ENCODE assay signal across 32 cellular contexts in the genomic region with DNA sequence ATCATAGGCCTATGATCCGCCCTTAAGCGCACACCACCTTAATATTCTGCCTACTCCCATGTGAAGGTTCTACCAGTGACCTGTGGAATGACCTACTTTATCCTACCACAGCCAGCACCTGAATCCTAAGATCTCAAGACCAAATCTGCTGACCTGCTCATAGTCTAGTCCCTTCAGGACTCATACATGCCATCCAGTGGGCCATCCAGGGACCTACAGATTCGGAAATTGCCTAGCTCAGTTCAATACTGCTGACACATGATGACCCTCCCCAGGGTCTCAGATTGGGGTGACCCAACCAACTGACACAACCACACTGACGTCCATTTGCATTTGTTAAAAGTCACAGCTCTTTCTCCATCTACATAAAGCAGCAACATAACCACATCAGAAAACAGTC.
DNase-seq lines count a peak whose midpoint lies in the region; ATAC-seq and TF ChIP-seq lines count a peak whose summit lies in the region.
"Had no signal": no experiment of that assay in that cellular context is flagged by ENCODE, and none has a peak within 500 bp of the region (broad histone marks: within the 10 kb centered on the region; RNA-seq: fewer than 3 reads in every experiment).

No MANE protein-coding gene starts in this region.

- H3K36me3 Mint-ChIP-seq in H9 (ENCODE audit: insufficient read depth in 1 of 3, low read depth in 3 of 3) (no peaks in the 10 kb centered on the region; a peak in 2 of 7 replicates), endodermal cell (ENCODE audit: low read depth) (no peaks in the 10 kb centered on the region)
- H3K36me3 Mint-ChIP-seq in naive thymus-derived CD8-positive, alpha-beta T cell, result peaks cover 0 to 11% (median 0%) of the 10 kb centered on the region in 3 donors

- no peak overlapping the region for H2BK15ac ChIP-seq in H9 (ENCODE audit: low read depth, low read length)

- no peaks in the 10 kb centered on the region for H4K20me1 ChIP-seq in H9 (ENCODE audit: control insufficient read depth, insufficient read depth, insufficient read length)
- H4K20me1 ChIP-seq: BLaER1 treated with 17β-estradiol and CSF1 and Interleukin-3, amounts not matched to agents 10 nM and 100 nM had no signal

- WGBS in H9 (ENCODE audit: extremely low coverage, insufficient read length, low lambda C conversion rate), result no CpG with 5 or more reads among the region's 4 CpGs
- WGBS in endodermal cell (ENCODE audit: insufficient coverage in 1 of 2, insufficient read length in 1 of 2), 2 experiments, result 89 to 94% methylated on average over 2 to 4 of the region's 4 CpGs

- no peaks in the 10 kb centered on the region for H3K23me2 ChIP-seq in H9 (ENCODE audit: insufficient read length, low read depth, low read length, poor library complexity, severe bottlenecking)

- peaks cover 0 to 6% of the 10 kb centered on the region in 2 experiments; a peak in 2 of 4 replicates for H3K4me1 Mint-ChIP-seq in H9
- H3K4me1 Mint-ChIP-seq in endodermal cell, result peaks cover 28% of the 10 kb centered on the region
- no peaks in the 10 kb centered on the region for H3K4me1 Mint-ChIP-seq in naive thymus-derived CD8-positive, alpha-beta T cell

- H3K27ac ChIP-seq in H9 (ENCODE audit: insufficient read length, low read depth, low read length) (no peak overlapping the region), endodermal cell (ENCODE audit: low read depth, low read length) (no peak overlapping the region)
- H3K27ac ChIP-seq: BLaER1 treated with 17β-estradiol and CSF1 and Interleukin-3, amounts not matched to agents 10 nM and 100 nM; cardiac muscle cell; colonic mucosa; epithelial cell of prostate; HL-60; PC-9; psoas muscle; sigmoid colon; tibial artery had no signal

- peak; percentile 31 for DNase-seq in H9
- peak; percentile 67 for DNase-seq in endodermal cell
- no peak for DNase-seq in cerebellum (ENCODE audit: low spot score)
- DNase-seq in naive thymus-derived CD8-positive, alpha-beta T cell, result no peak
- DNase-seq: activated CD4-positive, alpha-beta T cell treated with anti-CD3 and anti-CD28 coated beads, Interleukin-2, amount 50 U/mL, for 1 hour; activated CD4-positive, CD25-positive, alpha-beta regulatory T cell; activated effector memory CD4-positive, alpha-beta T cell treated with anti-CD3 and anti-CD28 coated beads, Interleukin-2, amount 50 U/mL, for 16 hours; activated T-cell treated with anti-CD3 and anti-CD28 coated beads, Interleukin-2, amount 50 U/mL, for 24 hours; aorta; colonic mucosa; effector CD8-positive, alpha-beta T cell; HCEC 1CT; KBM-7; left ventricle myocardium superior; MG63; NCI-H2029; NCI-H524 treated with DMSO at 0.1 percent for 48 hours; PC-9; psoas muscle; sigmoid colon; SK-N-SH; stimulated activated CD4-positive, alpha-beta T cell treated with anti-CD3 and anti-CD28 coated beads, Interleukin-12 subunit alpha, Interleukin-12 subunit beta, amount 100 ng/mL, for 4 hours; stimulated activated CD4-positive, alpha-beta T cell treated with anti-CD3 and anti-CD28 coated beads, Interleukin-2, amount 100 ng/mL, for 48 hours; tibial artery had no signal

- no peak overlapping the region for H2AFZ ChIP-seq in H9 (ENCODE audit: low read length)
- H2AFZ ChIP-seq: PC-9 had no signal

- no peak overlapping the region for H2BK120ac ChIP-seq in H9 (ENCODE audit: low read depth, low read length, poor library complexity, severe bottlenecking)

- H3T11ph ChIP-seq in H9 (ENCODE audit: low read length), result no peak overlapping the region

- H3K9ac ChIP-seq in H9 (ENCODE audit: extremely low read depth, insufficient read length, low read length) (no peak overlapping the region), endodermal cell (ENCODE audit: extremely low read depth, low read length, poor library complexity, severe bottlenecking) (no peak overlapping the region)
- H3K9ac ChIP-seq: BLaER1 treated with 17β-estradiol and CSF1 and Interleukin-3, amounts not matched to agents 10 nM and 100 nM; SK-N-SH had no signal

- H2AK5ac ChIP-seq in H9 (ENCODE audit: insufficient read length, low read length), result no peak overlapping the region

- H3K4me3 ChIP-seq in endodermal cell (ENCODE audit: low read length), result no peak overlapping the region
- H3K4me3 ChIP-seq: BLaER1 treated with 17β-estradiol and CSF1 and Interleukin-3, amounts not matched to agents 10 nM and 100 nM; cardiac muscle cell; colonic mucosa; MG63; PC-9; psoas muscle; sigmoid colon; tibial artery had no signal

- no peak overlapping the region for H3K14ac ChIP-seq in H9 (ENCODE audit: insufficient read depth, low read length)

- H3K79me2 ChIP-seq in H9 (ENCODE audit: insufficient read depth, low read length), result no peaks in the 10 kb centered on the region

- H3K27me3 ChIP-seq in H9 (ENCODE audit: insufficient read depth, low read length) (no peaks in the 10 kb centered on the region), endodermal cell (ENCODE audit: control insufficient read depth, insufficient read depth, low read length, poor library complexity, severe bottlenecking) (no peaks in the 10 kb centered on the region)
- H3K27me3 ChIP-seq: BLaER1 treated with 17β-estradiol and CSF1 and Interleukin-3, amounts not matched to agents 10 nM and 100 nM; cardiac muscle cell; colonic mucosa; MG63; sigmoid colon; tibial artery had no signal

- no peak overlapping the region for H4K8ac ChIP-seq in H9 (replicated peaks; ENCODE audit: insufficient read length, low read depth, low read length)

- no peak overlapping the region for H4K5ac ChIP-seq in H9 (ENCODE audit: insufficient read length, low read depth, low read length)

- no peaks in the 10 kb centered on the region for H3K4me1 ChIP-seq in H9 (ENCODE audit: insufficient read depth, low read length)
- no peaks in the 10 kb centered on the region for H3K4me1 ChIP-seq in endodermal cell (ENCODE audit: control insufficient read depth, insufficient read depth, low read length)
- H3K4me1 ChIP-seq: BLaER1 treated with 17β-estradiol and CSF1 and Interleukin-3, amounts not matched to agents 10 nM and 100 nM; colonic mucosa; psoas muscle; sigmoid colon; tibial artery had no signal

- no peak overlapping the region for H2BK12ac ChIP-seq in H9 (ENCODE audit: insufficient read length, low read depth, low read length)

- TF ChIP-seq CTCF in H9 (conservative IDR thresholded peaks at IDR 0.05), result peak; percentile 39; the same call in 2 of the 3 replicates
- TF ChIP-seq CTCF in endodermal cell (conservative IDR thresholded peaks at IDR 0.05), result peak; percentile 67

- no peaks in the 10 kb centered on the region for H3K36me3 ChIP-seq in endodermal cell (ENCODE audit: control insufficient read depth, insufficient read depth, low read length)
- H3K36me3 ChIP-seq: BLaER1 treated with 17β-estradiol and CSF1 and Interleukin-3, amounts not matched to agents 10 nM and 100 nM; cardiac muscle cell; colonic mucosa; MG63; sigmoid colon; tibial artery had no signal

- no peak overlapping the region for H3K4me2 ChIP-seq in H9 (ENCODE audit: insufficient read depth, insufficient read length, low read length)
- H3K4me2 ChIP-seq: BLaER1 treated with 17β-estradiol and CSF1 and Interleukin-3, amounts not matched to agents 10 nM and 100 nM; PC-9; SK-N-SH had no signal

- 0 out of 5 replicates have a peak, but pooled peaks cover 0 to 3% of the 10 kb centered on the region in 2 experiments for H3K9me3 Mint-ChIP-seq in H9
- H3K9me3 Mint-ChIP-seq in endodermal cell, result peaks cover 5% of the 10 kb centered on the region
- peaks cover 4 to 19% (median 8%) of the 10 kb centered on the region in 9 donors for H3K9me3 Mint-ChIP-seq in naive thymus-derived CD8-positive, alpha-beta T cell

- no peak overlapping the region for H3K18ac ChIP-seq in H9 (ENCODE audit: insufficient read length, low read depth, low read length)

- H3K27ac Mint-ChIP-seq in H9 (peak overlapping the region in 1 of 3 experiments; percentile 12; a peak in 2 of 7 replicates), endodermal cell (peak overlapping the region; percentile 2)
- H3K27ac Mint-ChIP-seq in naive thymus-derived CD8-positive, alpha-beta T cell, result peak overlapping the region in 1 of 10 donors; percentile 70
- H3K27ac Mint-ChIP-seq: activated naive CD8-positive, alpha-beta T cell; activated T-cell treated with anti-CD3 and anti-CD28 coated beads, Interleukin-2, amount 50 U/mL, for 24 hours had no signal

- ATAC-seq in HG03520 (IDR thresholded peaks at IDR 0.05; ENCODE audit: unreplicated experiment) (peak; percentile 70), GM18517 (IDR thresholded peaks at IDR 0.05; ENCODE audit: unreplicated experiment) (no peak), GM21737 (IDR thresholded peaks at IDR 0.05; ENCODE audit: unreplicated experiment) (no peak)
- ATAC-seq in naive thymus-derived CD8-positive, alpha-beta T cell, result no peak
- ATAC-seq: left ventricle myocardium superior, psoas muscle had no signal

- H4K91ac ChIP-seq in H9 (ENCODE audit: insufficient read length, low read depth, low read length), result no peak overlapping the region

- H3K56ac ChIP-seq in H9 (ENCODE audit: insufficient read length, low read depth, low read length), result no peak overlapping the region

- H3K79me1 ChIP-seq in H9 (ENCODE audit: insufficient read depth, low read depth, low read length, poor library complexity, severe bottlenecking), result no peaks in the 10 kb centered on the region

- POLR2A ChIA-PET in naive thymus-derived CD8-positive, alpha-beta T cell (lab: Charles Lee), result no interaction called here

- H3K27me3 Mint-ChIP-seq in H9 (ENCODE audit: low read depth), result no peaks in the 10 kb centered on the region; the same call in 1 of the 2 replicates
- H3K27me3 Mint-ChIP-seq in endodermal cell (ENCODE audit: insufficient read depth), result no peaks in the 10 kb centered on the region
- H3K27me3 Mint-ChIP-seq in naive thymus-derived CD8-positive, alpha-beta T cell, result peaks cover 0 to 11% (median 2%) of the 10 kb centered on the region in 5 donors
- H3K27me3 Mint-ChIP-seq: activated T-cell treated with anti-CD3 and anti-CD28 coated beads, Interleukin-2, amount 50 U/mL, for 24 hours had no signal

- no peak overlapping the region for H2BK20ac ChIP-seq in H9 (ENCODE audit: low read depth, low read length, poor library complexity, severe bottlenecking)

- no peak overlapping the region for H2BK5ac ChIP-seq in H9 (ENCODE audit: insufficient read length, low read length)

- no peak overlapping the region for H3K4ac ChIP-seq in H9 (ENCODE audit: low read depth, low read length)

- no peak overlapping the region for H3K23ac ChIP-seq in H9 (ENCODE audit: insufficient read length, low read depth, low read length)

- H3K9me3 ChIP-seq in H9 (ENCODE audit: control insufficient read depth, low read depth, low read length) (no peaks in the 10 kb centered on the region), endodermal cell (ENCODE audit: control insufficient read depth, low read length) (peaks cover 9% of the 10 kb centered on the region)
- H3K9me3 ChIP-seq: colonic mucosa, MG63, psoas muscle, sigmoid colon, SK-N-SH had no signal

- H3K4me3 Mint-ChIP-seq in H9 (no peak overlapping the region), endodermal cell (no peak overlapping the region)
- no peak overlapping the region for H3K4me3 Mint-ChIP-seq in naive thymus-derived CD8-positive, alpha-beta T cell
- H3K4me3 Mint-ChIP-seq: activated naive CD8-positive, alpha-beta T cell; activated T-cell treated with anti-CD3 and anti-CD28 coated beads, Interleukin-2, amount 50 U/mL, for 24 hours had no signal

Comparison
In these comparisons a context has a peak if more than half of its experiments do, and no peak if none do; other contexts are left out.
1. DNase-seq: peak in H9 (single experiment) and endodermal cell (single experiment); none in cerebellum (single experiment) and naive thymus-derived CD8-positive, alpha-beta T cell (0 of 10).